In the genomic region with DNA sequence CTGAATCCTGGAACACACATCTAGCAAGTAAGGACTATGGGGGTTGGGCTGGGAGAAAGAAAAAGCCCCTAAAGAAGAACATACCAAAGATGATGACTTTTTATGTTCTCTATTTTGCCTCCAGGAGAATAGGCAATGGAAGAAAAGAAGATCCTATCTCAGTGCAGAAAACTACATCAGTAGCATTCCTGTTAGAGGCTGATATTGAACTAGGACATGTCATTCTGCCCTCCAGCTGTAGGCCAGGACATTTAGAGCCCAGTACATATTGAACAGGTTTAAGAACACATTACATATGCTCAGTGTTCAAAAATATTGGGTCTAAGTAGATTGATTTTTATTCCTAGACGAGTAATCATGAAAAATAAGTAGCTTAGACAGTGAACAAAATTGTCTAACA, we compare ENCODE assay signal across 25 cellular contexts.
"Had no signal": no experiment of that assay in that cellular context is flagged by ENCODE, and none has a peak within 500 bp of the region (broad histone marks: within the 10 kb centered on the region; RNA-seq: fewer than 3 reads in every experiment).

No MANE protein-coding gene starts in this region.

- H3K27ac ChIP-seq: stomach, suprapubic skin, testis, thoracic aorta, thyroid gland, tibial artery, tibial nerve, transverse colon, upper lobe of left lung, upper lobe of right lung, uterus, vagina had no signal

- H3K9me3 ChIP-seq: stomach, suprapubic skin, testis, thoracic aorta, thyroid gland, tibial artery, tibial nerve, transverse colon, upper lobe of left lung, upper lobe of right lung, uterus, vagina had no signal

- H3K27me3 ChIP-seq: stomach, suprapubic skin, testis, thyroid gland, tibial artery, tibial nerve, transverse colon, upper lobe of left lung, upper lobe of right lung, uterus, vagina had no signal

- ATAC-seq: stimulated activated effector memory CD8-positive, alpha-beta T cell treated with anti-CD3 and anti-CD28 coated beads, Interleukin-12 subunit alpha, Interleukin-12 subunit beta, amount 100 ng/mL, for 72 hours; stimulated activated memory B cell treated with anti-CD40 and anti-IgM and Interleukin-4, amounts not matched to agents 10 μg/mL and 1 μg/mL and 100 μg/mL, for 72 hours; stimulated activated naive B cell treated with anti-CD40 and anti-IgM and Interleukin-4, amounts not matched to agents 10 μg/mL and 1 μg/mL and 100 μg/mL, for 72 hours; stimulated activated naive CD8-positive, alpha-beta T cell treated with anti-CD3 and anti-CD28 coated beads, Interleukin-15, amount 100 ng/mL, for 72 hours; stimulated activated naive CD8-positive, alpha-beta T cell treated with anti-CD3 and anti-CD28 coated beads, Interleukin-15, Interleukin-2, amounts not matched to agents 100 U/mL and 50 U/mL, for 24 hours; upper lobe of right lung had no signal

- H3K4me1 ChIP-seq: stomach, testis, thyroid gland, tibial nerve, upper lobe of left lung, upper lobe of right lung had no signal

- H3K4me3 ChIP-seq: stomach, suprapubic skin, testis, thoracic aorta, thyroid gland, tibial artery, tibial nerve, transverse colon, upper lobe of left lung, upper lobe of right lung, uterus, vagina had no signal

- DNase-seq: stimulated activated CD4-positive, alpha-beta T cell treated with anti-CD3 and anti-CD28 coated beads, Interleukin-2, amount 100 ng/mL, for 48 hours; stimulated activated CD4-positive, alpha-beta T cell treated with anti-CD3 and anti-CD28 coated beads, Interleukin-4, amount 100 ng/mL, for 1 hour; stimulated activated CD4-positive, alpha-beta T cell treated with anti-CD3 and anti-CD28 coated beads, Interleukin-4, amount 100 ng/mL, for 24 hours; stimulated activated CD4-positive, alpha-beta T cell treated with anti-CD3 and anti-CD28 coated beads, Interleukin-4, amount 100 ng/mL, for 4 hours; stimulated activated CD8-positive, alpha-beta memory T cell treated with anti-CD3 and anti-CD28 coated beads, Interleukin-4, amount 100 ng/mL, for 48 hours; stimulated activated naive B cell treated with anti-CD40 and anti-IgM and Interleukin-4, amounts not matched to agents 10 μg/mL and 1 μg/mL and 100 μg/mL, for 72 hours; stimulated activated naive CD4-positive, alpha-beta T cell; stimulated activated naive CD4-positive, alpha-beta T cell treated with Interleukin-2 at 50 U/mL for 16 hours; stimulated activated naive CD8-positive, alpha-beta T cell treated with anti-CD3 and anti-CD28 coated beads, Interleukin-15, amount 100 ng/mL, for 72 hours; stimulated activated naive CD8-positive, alpha-beta T cell treated with anti-CD3 and anti-CD28 coated beads, Interleukin-15, Interleukin-2, amounts not matched to agents 100 U/mL and 50 U/mL, for 24 hours; stomach; substantia nigra; testis; thyroid gland; tibial artery; transverse colon; upper lobe of left lung; upper lobe of right lung; uterus had no signal

- H3K36me3 ChIP-seq: stomach, suprapubic skin, thoracic aorta, thyroid gland, tibial artery, tibial nerve, transverse colon, upper lobe of left lung, upper lobe of right lung, uterus, vagina had no signal
